Comparison of ENCODE assay signal across 8 cellular contexts in genomic region chr16:86575754-86576557, GRCh38. TPM values are rescaled to one million over a fixed set of nuclear protein-coding genes. Genes with fewer than 3 reads are reported as not detected.
DNase-seq lines count a peak whose midpoint lies in the region; ATAC-seq and TF ChIP-seq lines count a peak whose summit lies in the region.

No MANE protein-coding gene starts in this region.

- intact Hi-C loops in CD14-positive monocyte (cut with micrococcal nuclease), result no loop called here

- H3K9me3 Mint-ChIP-seq in CD14-positive monocyte, result peaks cover 0 to 11% (median 5%) of the 10 kb centered on the region in 7 donors

- peak; percentile 37 for ATAC-seq in HG02798 (IDR thresholded peaks at IDR 0.05; ENCODE audit: poor library complexity, unreplicated experiment)
- no peak for ATAC-seq in HG03439 (IDR thresholded peaks at IDR 0.05; ENCODE audit: unreplicated experiment)

- peak overlapping the region; percentile 79 to 96 for H3K4me3 Mint-ChIP-seq in CD14-positive monocyte

- peak overlapping the region; percentile 64 for H3K4me3 ChIP-seq in choroid plexus epithelial cell (ENCODE audit: low read depth, low read length)

- no peak for DNase-seq in CD14-positive monocyte (ENCODE audit: low spot score)
- peak in 3 of 5 experiments; percentile 15 to 54 (median 33) for DNase-seq in T-helper 2 cell
- peak; percentile 97 for DNase-seq in choroid plexus epithelial cell (ENCODE audit: low read depth)
- DNase-seq in stimulated activated CD4-positive, alpha-beta T cell treated with anti-CD3 and anti-CD28 coated beads, Interleukin-2, amount 100 ng/mL, for 24 hours, result peak; percentile 54 to 72
- DNase-seq in Kasumi-1 (lab: John Stamatoyannopoulos, UW), result no peak

- TF ChIP-seq CTCF in CD14-positive monocyte (IDR thresholded peaks at IDR 0.05) (no peak), choroid plexus epithelial cell (conservative IDR thresholded peaks at IDR 0.05; ENCODE audit: low read depth, low read length) (peak; percentile 83)

- peaks cover 13% of the 10 kb centered on the region for H3K4me1 Mint-ChIP-seq in CD14-positive monocyte

- peaks cover 0 to 6% of the 10 kb centered on the region in 2 donors for H3K36me3 Mint-ChIP-seq in CD14-positive monocyte

- peaks cover 69 to 95% (median 84%) of the 10 kb centered on the region in 3 donors for H3K27me3 Mint-ChIP-seq in CD14-positive monocyte (ENCODE audit: low read depth in 3 of 3)

- peaks cover 43% of the 10 kb centered on the region for H3K27me3 ChIP-seq in layer of hippocampus (ENCODE audit: control insufficient read depth, insufficient read depth, low read length)

- H3K27ac Mint-ChIP-seq in CD14-positive monocyte, result peak overlapping the region in 1 of 7 donors; percentile 21

- H3K27ac ChIP-seq in layer of hippocampus (ENCODE audit: low read depth, low read length), result peak overlapping the region; percentile 13

RNA-seq across cellular contexts. Expression of gene FOXL1, which starts 2.4 kb away (rescaled TPM):
- not detected for polyA plus RNA-seq in CD14-positive monocyte

RNA-seq across cellular contexts. Expression of gene FOXC2, which starts 9.3 kb away (rescaled TPM):
- polyA plus RNA-seq in CD14-positive monocyte, result not detected

RNA-seq across cellular contexts. Expression of gene MTHFSD, which starts 20.9 kb away (rescaled TPM):
- polyA plus RNA-seq in CD14-positive monocyte, result 10 to 100 TPM in 1 of 2 donors, 1 to 10 TPM in 1; 7.2 to 11.7 TPM

Comparison
In these comparisons a context has a peak if more than half of its experiments do, and no peak if none do; other contexts are left out.
1. DNase-seq: peak in T-helper 2 cell (3 of 5), choroid plexus epithelial cell (single experiment) and stimulated activated CD4-positive, alpha-beta T cell treated with anti-CD3 and anti-CD28 coated beads, Interleukin-2, amount 100 ng/mL, for 24 hours (2 of 2); none in CD14-positive monocyte (single experiment) and Kasumi-1 (0 of 2).